1 cellular context compared by ENCODE assay signal in genomic region chr9:34611811-34612787, GRCh38.
TF ChIP-seq lines count a peak whose summit lies in the region.

A gene with protein sequence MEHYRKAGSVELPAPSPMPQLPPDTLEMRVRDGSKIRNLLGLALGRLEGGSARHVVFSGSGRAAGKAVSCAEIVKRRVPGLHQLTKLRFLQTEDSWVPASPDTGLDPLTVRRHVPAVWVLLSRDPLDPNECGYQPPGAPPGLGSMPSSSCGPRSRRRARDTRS (minus strand): TSS chr9:34612097. CDS start chr9:34611296, 801 bp downstream.

TF ChIP-seq in HepG2, 621 proteins besides CTCF, POLR2A, EP300 and RAD21 (continued from another document and continues in another):
- TF ChIP-seq MTERF4 (CRISPR knock-in tag; IDR thresholded peaks at IDR 0.05) (0 out of 2 replicates have a peak, but pooled peaks have one; percentile 43), HDAC6 (IDR thresholded peaks at IDR 0.05; ENCODE audit: low read depth, low read length) (no peak), ZBTB3 (CRISPR knock-in tag; IDR thresholded peaks at IDR 0.05; ENCODE audit: borderline replicate concordance, low read depth) (peak; percentile 60; the same call in 1 of the 2 replicates), PLRG1 (conservative IDR thresholded peaks at IDR 0.05) (no peak), E2F1 (CRISPR knock-in tag; IDR thresholded peaks at IDR 0.05) (no peak), ZNF501 (CRISPR knock-in tag; IDR thresholded peaks at IDR 0.05) (peak; percentile 68; the same call in 1 of the 2 replicates), AFF4 (CRISPR knock-in tag; IDR thresholded peaks at IDR 0.05) (no peak), ZBTB14 (CRISPR knock-in tag; IDR thresholded peaks at IDR 0.05) (peak; percentile 94), ARNT2 (CRISPR knock-in tag; IDR thresholded peaks at IDR 0.05; ENCODE audit: low read depth) (peak; percentile 73), ZNF589 (CRISPR knock-in tag; conservative IDR thresholded peaks at IDR 0.05) (0 out of 2 replicates have a peak, but pooled peaks have one; percentile 11), MED1 (CRISPR knock-in tag; IDR thresholded peaks at IDR 0.05) (peak; percentile 24; the same call in 1 of the 2 replicates), REPIN1 (CRISPR knock-in tag; IDR thresholded peaks at IDR 0.05; ENCODE audit: borderline replicate concordance, low read depth) (no peak), POLR2G (IDR thresholded peaks at IDR 0.05; ENCODE audit: low read depth, low read length) (peak; percentile 97), NR1H2 (CRISPR knock-in tag; IDR thresholded peaks at IDR 0.05; ENCODE audit: borderline replicate concordance, low read depth) (0 out of 2 replicates have a peak, but pooled peaks have one; percentile 42), FOXK2 (IDR thresholded peaks at IDR 0.05) (no peak), ZNF432 (CRISPR knock-in tag; IDR thresholded peaks at IDR 0.05; ENCODE audit: borderline replicate concordance) (no peak), THAP11 (CRISPR knock-in tag; IDR thresholded peaks at IDR 0.05) (peak; percentile 66), MAFF (IDR thresholded peaks at IDR 0.05; ENCODE audit: low read depth, low read length) (no peak)
- TF ChIP-seq, protein P1, sequence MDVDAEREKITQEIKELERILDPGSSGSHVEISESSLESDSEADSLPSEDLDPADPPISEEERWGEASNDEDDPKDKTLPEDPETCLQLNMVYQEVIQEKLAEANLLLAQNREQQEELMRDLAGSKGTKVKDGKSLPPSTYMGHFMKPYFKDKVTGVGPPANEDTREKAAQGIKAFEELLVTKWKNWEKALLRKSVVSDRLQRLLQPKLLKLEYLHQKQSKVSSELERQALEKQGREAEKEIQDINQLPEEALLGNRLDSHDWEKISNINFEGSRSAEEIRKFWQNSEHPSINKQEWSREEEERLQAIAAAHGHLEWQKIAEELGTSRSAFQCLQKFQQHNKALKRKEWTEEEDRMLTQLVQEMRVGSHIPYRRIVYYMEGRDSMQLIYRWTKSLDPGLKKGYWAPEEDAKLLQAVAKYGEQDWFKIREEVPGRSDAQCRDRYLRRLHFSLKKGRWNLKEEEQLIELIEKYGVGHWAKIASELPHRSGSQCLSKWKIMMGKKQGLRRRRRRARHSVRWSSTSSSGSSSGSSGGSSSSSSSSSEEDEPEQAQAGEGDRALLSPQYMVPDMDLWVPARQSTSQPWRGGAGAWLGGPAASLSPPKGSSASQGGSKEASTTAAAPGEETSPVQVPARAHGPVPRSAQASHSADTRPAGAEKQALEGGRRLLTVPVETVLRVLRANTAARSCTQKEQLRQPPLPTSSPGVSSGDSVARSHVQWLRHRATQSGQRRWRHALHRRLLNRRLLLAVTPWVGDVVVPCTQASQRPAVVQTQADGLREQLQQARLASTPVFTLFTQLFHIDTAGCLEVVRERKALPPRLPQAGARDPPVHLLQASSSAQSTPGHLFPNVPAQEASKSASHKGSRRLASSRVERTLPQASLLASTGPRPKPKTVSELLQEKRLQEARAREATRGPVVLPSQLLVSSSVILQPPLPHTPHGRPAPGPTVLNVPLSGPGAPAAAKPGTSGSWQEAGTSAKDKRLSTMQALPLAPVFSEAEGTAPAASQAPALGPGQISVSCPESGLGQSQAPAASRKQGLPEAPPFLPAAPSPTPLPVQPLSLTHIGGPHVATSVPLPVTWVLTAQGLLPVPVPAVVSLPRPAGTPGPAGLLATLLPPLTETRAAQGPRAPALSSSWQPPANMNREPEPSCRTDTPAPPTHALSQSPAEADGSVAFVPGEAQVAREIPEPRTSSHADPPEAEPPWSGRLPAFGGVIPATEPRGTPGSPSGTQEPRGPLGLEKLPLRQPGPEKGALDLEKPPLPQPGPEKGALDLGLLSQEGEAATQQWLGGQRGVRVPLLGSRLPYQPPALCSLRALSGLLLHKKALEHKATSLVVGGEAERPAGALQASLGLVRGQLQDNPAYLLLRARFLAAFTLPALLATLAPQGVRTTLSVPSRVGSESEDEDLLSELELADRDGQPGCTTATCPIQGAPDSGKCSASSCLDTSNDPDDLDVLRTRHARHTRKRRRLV (CRISPR knock-in tag; IDR thresholded peaks at IDR 0.05): no peak
- TF ChIP-seq, protein P2, sequence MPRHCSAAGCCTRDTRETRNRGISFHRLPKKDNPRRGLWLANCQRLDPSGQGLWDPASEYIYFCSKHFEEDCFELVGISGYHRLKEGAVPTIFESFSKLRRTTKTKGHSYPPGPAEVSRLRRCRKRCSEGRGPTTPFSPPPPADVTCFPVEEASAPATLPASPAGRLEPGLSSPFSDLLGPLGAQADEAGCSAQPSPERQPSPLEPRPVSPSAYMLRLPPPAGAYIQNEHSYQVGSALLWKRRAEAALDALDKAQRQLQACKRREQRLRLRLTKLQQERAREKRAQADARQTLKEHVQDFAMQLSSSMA (CRISPR knock-in tag; IDR thresholded peaks at IDR 0.05): peak; percentile 78; the same call in 1 of the 2 replicates
- TF ChIP-seq, protein P3, sequence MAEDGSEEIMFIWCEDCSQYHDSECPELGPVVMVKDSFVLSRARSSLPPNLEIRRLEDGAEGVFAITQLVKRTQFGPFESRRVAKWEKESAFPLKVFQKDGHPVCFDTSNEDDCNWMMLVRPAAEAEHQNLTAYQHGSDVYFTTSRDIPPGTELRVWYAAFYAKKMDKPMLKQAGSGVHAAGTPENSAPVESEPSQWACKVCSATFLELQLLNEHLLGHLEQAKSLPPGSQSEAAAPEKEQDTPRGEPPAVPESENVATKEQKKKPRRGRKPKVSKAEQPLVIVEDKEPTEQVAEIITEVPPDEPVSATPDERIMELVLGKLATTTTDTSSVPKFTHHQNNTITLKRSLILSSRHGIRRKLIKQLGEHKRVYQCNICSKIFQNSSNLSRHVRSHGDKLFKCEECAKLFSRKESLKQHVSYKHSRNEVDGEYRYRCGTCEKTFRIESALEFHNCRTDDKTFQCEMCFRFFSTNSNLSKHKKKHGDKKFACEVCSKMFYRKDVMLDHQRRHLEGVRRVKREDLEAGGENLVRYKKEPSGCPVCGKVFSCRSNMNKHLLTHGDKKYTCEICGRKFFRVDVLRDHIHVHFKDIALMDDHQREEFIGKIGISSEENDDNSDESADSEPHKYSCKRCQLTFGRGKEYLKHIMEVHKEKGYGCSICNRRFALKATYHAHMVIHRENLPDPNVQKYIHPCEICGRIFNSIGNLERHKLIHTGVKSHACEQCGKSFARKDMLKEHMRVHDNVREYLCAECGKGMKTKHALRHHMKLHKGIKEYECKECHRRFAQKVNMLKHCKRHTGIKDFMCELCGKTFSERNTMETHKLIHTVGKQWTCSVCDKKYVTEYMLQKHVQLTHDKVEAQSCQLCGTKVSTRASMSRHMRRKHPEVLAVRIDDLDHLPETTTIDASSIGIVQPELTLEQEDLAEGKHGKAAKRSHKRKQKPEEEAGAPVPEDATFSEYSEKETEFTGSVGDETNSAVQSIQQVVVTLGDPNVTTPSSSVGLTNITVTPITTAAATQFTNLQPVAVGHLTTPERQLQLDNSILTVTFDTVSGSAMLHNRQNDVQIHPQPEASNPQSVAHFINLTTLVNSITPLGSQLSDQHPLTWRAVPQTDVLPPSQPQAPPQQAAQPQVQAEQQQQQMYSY (CRISPR knock-in tag; IDR thresholded peaks at IDR 0.05): peak; percentile 73; the same call in 1 of the 2 replicates
- TF ChIP-seq, protein P4, sequence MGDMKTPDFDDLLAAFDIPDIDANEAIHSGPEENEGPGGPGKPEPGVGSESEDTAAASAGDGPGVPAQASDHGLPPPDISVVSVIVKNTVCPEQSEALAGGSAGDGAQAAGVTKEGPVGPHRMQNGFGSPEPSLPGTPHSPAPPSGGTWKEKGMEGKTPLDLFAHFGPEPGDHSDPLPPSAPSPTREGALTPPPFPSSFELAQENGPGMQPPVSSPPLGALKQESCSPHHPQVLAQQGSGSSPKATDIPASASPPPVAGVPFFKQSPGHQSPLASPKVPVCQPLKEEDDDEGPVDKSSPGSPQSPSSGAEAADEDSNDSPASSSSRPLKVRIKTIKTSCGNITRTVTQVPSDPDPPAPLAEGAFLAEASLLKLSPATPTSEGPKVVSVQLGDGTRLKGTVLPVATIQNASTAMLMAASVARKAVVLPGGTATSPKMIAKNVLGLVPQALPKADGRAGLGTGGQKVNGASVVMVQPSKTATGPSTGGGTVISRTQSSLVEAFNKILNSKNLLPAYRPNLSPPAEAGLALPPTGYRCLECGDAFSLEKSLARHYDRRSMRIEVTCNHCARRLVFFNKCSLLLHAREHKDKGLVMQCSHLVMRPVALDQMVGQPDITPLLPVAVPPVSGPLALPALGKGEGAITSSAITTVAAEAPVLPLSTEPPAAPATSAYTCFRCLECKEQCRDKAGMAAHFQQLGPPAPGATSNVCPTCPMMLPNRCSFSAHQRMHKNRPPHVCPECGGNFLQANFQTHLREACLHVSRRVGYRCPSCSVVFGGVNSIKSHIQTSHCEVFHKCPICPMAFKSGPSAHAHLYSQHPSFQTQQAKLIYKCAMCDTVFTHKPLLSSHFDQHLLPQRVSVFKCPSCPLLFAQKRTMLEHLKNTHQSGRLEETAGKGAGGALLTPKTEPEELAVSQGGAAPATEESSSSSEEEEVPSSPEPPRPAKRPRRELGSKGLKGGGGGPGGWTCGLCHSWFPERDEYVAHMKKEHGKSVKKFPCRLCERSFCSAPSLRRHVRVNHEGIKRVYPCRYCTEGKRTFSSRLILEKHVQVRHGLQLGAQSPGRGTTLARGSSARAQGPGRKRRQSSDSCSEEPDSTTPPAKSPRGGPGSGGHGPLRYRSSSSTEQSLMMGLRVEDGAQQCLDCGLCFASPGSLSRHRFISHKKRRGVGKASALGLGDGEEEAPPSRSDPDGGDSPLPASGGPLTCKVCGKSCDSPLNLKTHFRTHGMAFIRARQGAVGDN (CRISPR knock-in tag; IDR thresholded peaks at IDR 0.05): peak; percentile 82
- TF ChIP-seq, protein P5, sequence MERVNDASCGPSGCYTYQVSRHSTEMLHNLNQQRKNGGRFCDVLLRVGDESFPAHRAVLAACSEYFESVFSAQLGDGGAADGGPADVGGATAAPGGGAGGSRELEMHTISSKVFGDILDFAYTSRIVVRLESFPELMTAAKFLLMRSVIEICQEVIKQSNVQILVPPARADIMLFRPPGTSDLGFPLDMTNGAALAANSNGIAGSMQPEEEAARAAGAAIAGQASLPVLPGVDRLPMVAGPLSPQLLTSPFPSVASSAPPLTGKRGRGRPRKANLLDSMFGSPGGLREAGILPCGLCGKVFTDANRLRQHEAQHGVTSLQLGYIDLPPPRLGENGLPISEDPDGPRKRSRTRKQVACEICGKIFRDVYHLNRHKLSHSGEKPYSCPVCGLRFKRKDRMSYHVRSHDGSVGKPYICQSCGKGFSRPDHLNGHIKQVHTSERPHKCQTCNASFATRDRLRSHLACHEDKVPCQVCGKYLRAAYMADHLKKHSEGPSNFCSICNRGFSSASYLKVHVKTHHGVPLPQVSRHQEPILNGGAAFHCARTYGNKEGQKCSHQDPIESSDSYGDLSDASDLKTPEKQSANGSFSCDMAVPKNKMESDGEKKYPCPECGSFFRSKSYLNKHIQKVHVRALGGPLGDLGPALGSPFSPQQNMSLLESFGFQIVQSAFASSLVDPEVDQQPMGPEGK (CRISPR knock-in tag; IDR thresholded peaks at IDR 0.05): no peak
- TF ChIP-seq, protein P6, sequence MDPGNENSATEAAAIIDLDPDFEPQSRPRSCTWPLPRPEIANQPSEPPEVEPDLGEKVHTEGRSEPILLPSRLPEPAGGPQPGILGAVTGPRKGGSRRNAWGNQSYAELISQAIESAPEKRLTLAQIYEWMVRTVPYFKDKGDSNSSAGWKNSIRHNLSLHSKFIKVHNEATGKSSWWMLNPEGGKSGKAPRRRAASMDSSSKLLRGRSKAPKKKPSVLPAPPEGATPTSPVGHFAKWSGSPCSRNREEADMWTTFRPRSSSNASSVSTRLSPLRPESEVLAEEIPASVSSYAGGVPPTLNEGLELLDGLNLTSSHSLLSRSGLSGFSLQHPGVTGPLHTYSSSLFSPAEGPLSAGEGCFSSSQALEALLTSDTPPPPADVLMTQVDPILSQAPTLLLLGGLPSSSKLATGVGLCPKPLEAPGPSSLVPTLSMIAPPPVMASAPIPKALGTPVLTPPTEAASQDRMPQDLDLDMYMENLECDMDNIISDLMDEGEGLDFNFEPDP (CRISPR knock-in tag; conservative IDR thresholded peaks at IDR 0.05): 0 out of 2 replicates have a peak, but pooled peaks have one; percentile 10
